Comparison of ENCODE assay signal across 20 cellular contexts in genomic region chr17:82843904-82844640, GRCh38. TPM values are rescaled to one million over a fixed set of nuclear protein-coding genes. Genes with fewer than 3 reads are reported as not detected.
A peak's percentile ranks its signal among the peaks of the same experiment; 100 is the strongest.
DNase-seq lines count a peak whose midpoint lies in the region; ATAC-seq, FAIRE-seq and TF ChIP-seq lines count a peak whose summit lies in the region.
"Had no signal": no experiment of that assay in that cellular context is flagged by ENCODE, and none has a peak within 500 bp of the region (broad histone marks: within the 10 kb centered on the region; RNA-seq: fewer than 3 reads in every experiment).

No MANE protein-coding gene starts in this region.

- H3K27me3 Mint-ChIP-seq in activated CD4-positive, alpha-beta T cell treated with anti-CD3 and anti-CD28 coated beads, Interleukin-2, amount 10 ng/mL, durations not matched to agents 24 days and 14 days = no peaks in the 10 kb centered on the region
- H3K27me3 Mint-ChIP-seq: activated CD4-positive, alpha-beta memory T cell treated with anti-CD3 and anti-CD28 coated beads, Interleukin-2, amount 10 ng/mL, durations not matched to agents 7 days and 5 days had no signal

- no CpG with 5 or more reads among the region's 7 CpGs for WGBS in IMR-90 (ENCODE audit: extremely low coverage in 2 of 2, insufficient read length in 1 of 2), 2 experiments

- no peaks in the 10 kb centered on the region for H3K9me3 Mint-ChIP-seq in activated CD4-positive, alpha-beta T cell treated with anti-CD3 and anti-CD28 coated beads, Interleukin-2, amount 10 ng/mL, durations not matched to agents 24 days and 14 days
- H3K9me3 Mint-ChIP-seq: activated CD4-positive, alpha-beta memory T cell treated with anti-CD3 and anti-CD28 coated beads, Interleukin-2, amount 10 ng/mL, durations not matched to agents 7 days and 5 days had no signal

- in situ Hi-C loops in IMR-90 (cut with MboI; ENCODE audit: low sequenced_read_pairs) (no loop called here), GM13976 (cut with MboI; ENCODE audit: low sequenced_read_pairs, unreplicated experiment) (no loop called here)

- H2AFZ ChIP-seq in IMR-90 (replicated peaks; ENCODE audit: low read length, poor library complexity) (peak overlapping the region; percentile 41), endothelial cell of umbilical vein (ENCODE audit: low read depth, low read length) (no peak overlapping the region)

- H3K56ac ChIP-seq in IMR-90 (ENCODE audit: extremely low read depth, insufficient read depth, low read length) = no peak overlapping the region

- peaks cover 6% of the 10 kb centered on the region for H3K4me1 Mint-ChIP-seq in activated CD4-positive, alpha-beta T cell treated with anti-CD3 and anti-CD28 coated beads, Interleukin-2, amount 10 ng/mL, durations not matched to agents 24 days and 14 days

- H3K27ac ChIP-seq in IMR-90 (ENCODE audit: insufficient read depth, low read length) = no peak overlapping the region
- H3K27ac ChIP-seq in endothelial cell of umbilical vein (ENCODE audit: insufficient read depth, low read depth, low read length) = peak overlapping the region; percentile 16
- H3K27ac ChIP-seq in coronary artery = no peak overlapping the region
- H3K27ac ChIP-seq: BLaER1 treated with 17β-estradiol and CSF1 and Interleukin-3, amounts not matched to agents 10 nM and 100 nM had no signal

- H3K4me3 Mint-ChIP-seq in activated CD4-positive, alpha-beta T cell treated with anti-CD3 and anti-CD28 coated beads, Interleukin-2, amount 10 ng/mL, durations not matched to agents 24 days and 14 days = no peak overlapping the region
- H3K4me3 Mint-ChIP-seq: activated CD4-positive, alpha-beta memory T cell treated with anti-CD3 and anti-CD28 coated beads, Interleukin-2, amount 10 ng/mL, durations not matched to agents 7 days and 5 days had no signal

- peak overlapping the region; percentile 3 for H3K27ac Mint-ChIP-seq in activated CD4-positive, alpha-beta T cell treated with anti-CD3 and anti-CD28 coated beads, Interleukin-2, amount 10 ng/mL, durations not matched to agents 24 days and 14 days
- H3K27ac Mint-ChIP-seq: activated CD4-positive, alpha-beta memory T cell treated with anti-CD3 and anti-CD28 coated beads, Interleukin-2, amount 10 ng/mL, durations not matched to agents 7 days and 5 days had no signal

- no peak overlapping the region for H4K5ac ChIP-seq in IMR-90 (ENCODE audit: low read depth, low read length)

- no peak overlapping the region for H3K4ac ChIP-seq in IMR-90 (ENCODE audit: low read depth, low read length)

- H2BK120ac ChIP-seq in IMR-90 (ENCODE audit: low read depth, low read length) = no peak overlapping the region

- no peaks in the 10 kb centered on the region for H3K9me3 ChIP-seq in IMR-90 (ENCODE audit: control insufficient read depth, insufficient read depth, low read length)
- no peaks in the 10 kb centered on the region for H3K9me3 ChIP-seq in endothelial cell of umbilical vein (replicated peaks; ENCODE audit: control insufficient read depth, insufficient read depth, low read length)
- H3K9me3 ChIP-seq: BLaER1 treated with 17β-estradiol and CSF1 and Interleukin-3, amounts not matched to agents 10 nM and 100 nM had no signal

- H3K79me2 ChIP-seq in endothelial cell of umbilical vein (ENCODE audit: control insufficient read depth, insufficient read depth, low read length) = peaks cover 35% of the 10 kb centered on the region

- H2BK5ac ChIP-seq in IMR-90 (ENCODE audit: low read depth, low read length, poor library complexity, severe bottlenecking) = no peak overlapping the region

- no peak overlapping the region for H4K91ac ChIP-seq in IMR-90 (ENCODE audit: insufficient read depth, low read depth, low read length)

- H3K4me3 ChIP-seq in IMR-90 (ENCODE audit: insufficient read depth, low read depth, low read length) = no peak overlapping the region
- H3K4me3 ChIP-seq in endothelial cell of umbilical vein (replicated peaks in 1 of 3; ENCODE audit: insufficient read depth in 1 of 3, low read depth in 1 of 3, low read length in 3 of 3) = no peak overlapping the region
- H3K4me3 ChIP-seq in coronary artery = no peak overlapping the region
- H3K4me3 ChIP-seq: BLaER1 treated with 17β-estradiol and CSF1 and Interleukin-3, amounts not matched to agents 10 nM and 100 nM; smooth muscle cell had no signal

- ATAC-seq in IMR-90 (ENCODE audit: low read depth) = no peak
- no peak for ATAC-seq in sciatic nerve
- ATAC-seq: Panc1 had no signal

- H3K9ac ChIP-seq in IMR-90 (ENCODE audit: low read depth, low read length) (no peak overlapping the region), endothelial cell of umbilical vein (replicated peaks; ENCODE audit: extremely low read depth, insufficient read depth, low read length) (no peak overlapping the region)
- H3K9ac ChIP-seq: BLaER1 treated with 17β-estradiol and CSF1 and Interleukin-3, amounts not matched to agents 10 nM and 100 nM had no signal

- no peak overlapping the region for H3K18ac ChIP-seq in IMR-90 (ENCODE audit: low read depth, low read length)

- no peak overlapping the region for H2BK20ac ChIP-seq in IMR-90 (ENCODE audit: low read depth, low read length)

- TF ChIP-seq RAD21 in IMR-90 (IDR thresholded peaks at IDR 0.05; ENCODE audit: low read length) = no peak

- H3K4me2 ChIP-seq in IMR-90 (ENCODE audit: low read depth, low read length) = no peak overlapping the region
- peak overlapping the region; percentile 88 for H3K4me2 ChIP-seq in endothelial cell of umbilical vein (ENCODE audit: insufficient read depth, low read length)
- H3K4me2 ChIP-seq: BLaER1 treated with 17β-estradiol and CSF1 and Interleukin-3, amounts not matched to agents 10 nM and 100 nM; smooth muscle cell had no signal

- TF ChIP-seq CTCF in IMR-90 (conservative IDR thresholded peaks at IDR 0.05; ENCODE audit: low read depth, low read length) (no peak), endothelial cell of umbilical vein (IDR thresholded peaks at IDR 0.05; ENCODE audit: extremely low read depth in 1 of 2, insufficient read depth in 1 of 2, low read depth in 1 of 2, low read length in 2 of 2) (no peak), coronary artery (IDR thresholded peaks at IDR 0.05) (no peak), GM13976 (IDR thresholded peaks at IDR 0.05; ENCODE audit: borderline replicate concordance, control extremely low read depth, extremely low read depth, insufficient read depth, missing control alignments) (no peak)

- BruUV-seq in IMR-90 (replicated peaks; lab: Mats Ljungman, UMichigan) = no TSS peak
- no TSS peak for BruUV-seq in endothelial cell of umbilical vein (replicated peaks; lab: Mats Ljungman, UMichigan)

- TF ChIP-seq POLR2A in IMR-90 (IDR thresholded peaks at IDR 0.05; ENCODE audit: low read depth, low read length) (no peak), endothelial cell of umbilical vein (IDR thresholded peaks at IDR 0.05; ENCODE audit: low read depth, low read length) (no peak)

- dilution Hi-C loops in IMR-90 (cut with HindIII; ENCODE audit: low sequenced_read_pairs, unreplicated experiment) = no loop called here
- dilution Hi-C loops in endothelial cell of umbilical vein (cut with MboI; ENCODE audit: extremely low pct_ligation_motif_present, low sequenced_read_pairs) = no loop called here

- CTCF ChIA-PET in IMR-90 (lab: Yijun Ruan, JAX) (interaction anchor here (0.6 to 1.5 kb wide), 2 partner anchors 9 to 175 kb away, joined by 3 to 7 read pairs; no protein-coding TSS in a partner anchor), endothelial cell of umbilical vein (lab: Charles Lee) (interaction anchor here (1.1 to 3.6 kb wide), 10 partner anchors 26 to 261 kb away, joined by 3 to 35 read pairs (median 6); no protein-coding TSS in a partner anchor)

- peaks cover 3% of the 10 kb centered on the region; the same call in 1 of the 2 replicates for H3K9me1 ChIP-seq in IMR-90 (ENCODE audit: insufficient read depth, low read length)
- no peaks in the 10 kb centered on the region for H3K9me1 ChIP-seq in endothelial cell of umbilical vein (replicated peaks; ENCODE audit: control insufficient read depth, extremely low read depth, insufficient read depth, low read length)

- no peak for DNase-seq in activated CD4-positive, alpha-beta T cell treated with anti-CD3 and anti-CD28 coated beads, Interleukin-2, amount 10 ng/mL, durations not matched to agents 24 days and 14 days
- no peak for DNase-seq in activated CD4-positive, alpha-beta T cell treated with anti-CD3 and anti-CD28 coated beads for 48 hours
- DNase-seq in IMR-90 (no peak), endothelial cell of umbilical vein (ENCODE audit: low read depth, low spot score) (no peak), sciatic nerve (ENCODE audit: low spot score) (peak; percentile 44), coronary artery (ENCODE audit: low spot score) (no peak), GM13976 (ENCODE audit: low spot score) (no peak)
- no peak for DNase-seq in stimulated activated naive CD4-positive, alpha-beta T cell (lab: John Stamatoyannopoulos, UW)
- DNase-seq: activated CD4-positive, alpha-beta memory T cell treated with anti-CD3 and anti-CD28 coated beads, Interleukin-2, amount 10 ng/mL, durations not matched to agents 7 days and 5 days; amygdala; central memory CD4-positive, alpha-beta T cell; DMS153; effector memory CD4-positive, alpha-beta T cell; hippocampal formation; kidney glomerular epithelial cell had no signal

- H2AK5ac ChIP-seq in IMR-90 (ENCODE audit: low read depth, low read length) = no peak overlapping the region

- H3K27me3 ChIP-seq in IMR-90 (ENCODE audit: control insufficient read depth, insufficient read depth, low read length) (no peaks in the 10 kb centered on the region), endothelial cell of umbilical vein (ENCODE audit: control insufficient read depth in 2 of 2, insufficient read depth in 2 of 2, low read length in 2 of 2) (no peaks in the 10 kb centered on the region)
- H3K27me3 ChIP-seq: BLaER1 treated with 17β-estradiol and CSF1 and Interleukin-3, amounts not matched to agents 10 nM and 100 nM had no signal

- H3K79me1 ChIP-seq in IMR-90 (ENCODE audit: low read depth in 1 of 2, low read length in 2 of 2) = peaks cover 0 to 4% of the 10 kb centered on the region in 2 experiments; a peak in 1 of 4 replicates

- H3K36me3 ChIP-seq in IMR-90 (ENCODE audit: control insufficient read depth, insufficient read depth, low read length) (no peaks in the 10 kb centered on the region), endothelial cell of umbilical vein (ENCODE audit: control insufficient read depth in 2 of 2, extremely low read depth in 1 of 2, insufficient read depth in 2 of 2, low read length in 2 of 2) (no peaks in the 10 kb centered on the region)

- H2BK15ac ChIP-seq in IMR-90 (ENCODE audit: low read depth, low read length) = no peak overlapping the region

- no peak overlapping the region for H4K8ac ChIP-seq in IMR-90 (ENCODE audit: low read depth in 2 of 2, low read length in 2 of 2)

- H3K4me1 ChIP-seq in IMR-90 (ENCODE audit: control insufficient read depth, insufficient read depth, low read length) = no peaks in the 10 kb centered on the region
- H3K4me1 ChIP-seq in endothelial cell of umbilical vein (ENCODE audit: control insufficient read depth, extremely low read depth, insufficient read depth, low read length) = peaks cover 26% of the 10 kb centered on the region

- no peak overlapping the region for H3K23ac ChIP-seq in IMR-90 (ENCODE audit: low read depth, low read length)

- H2AK9ac ChIP-seq in IMR-90 (replicated peaks; ENCODE audit: low read depth, low read length, poor library complexity) = no peak overlapping the region

- peak; percentile 76 for FAIRE-seq in endothelial cell of umbilical vein (lab: Jason Lieb, UNC)
- FAIRE-seq: A204.1 had no signal

- intact Hi-C loops in activated CD4-positive, alpha-beta T cell treated with anti-CD3 and anti-CD28 coated beads, Interleukin-2, amount 10 ng/mL, durations not matched to agents 24 days and 14 days (cut with micrococcal nuclease) = no loop called here
- intact Hi-C loops in IMR-90 (cut with micrococcal nuclease) = no loop called here
- intact Hi-C loops in endothelial cell of umbilical vein (cut with micrococcal nuclease) = loop anchor here (2.0 to 10.0 kb wide), 5 partner anchors 43 to 389 kb away; partner anchors contain the start of genes CYBC1 and NARF
- intact Hi-C loops in sciatic nerve (cut with DNase I) = no loop called here

- H3K14ac ChIP-seq in IMR-90 (replicated peaks; ENCODE audit: low read depth, low read length) = no peak overlapping the region

- POLR2A ChIA-PET in IMR-90 (lab: Charles Lee; ENCODE audit: unreplicated experiment) (no interaction called here), endothelial cell of umbilical vein (lab: Charles Lee) (interaction anchor here (0.6 to 1.5 kb wide), 3 partner anchors 25 to 62 kb away, joined by 3 to 4 read pairs (median 3); no protein-coding TSS in a partner anchor)

- H3K36me3 Mint-ChIP-seq in activated CD4-positive, alpha-beta T cell treated with anti-CD3 and anti-CD28 coated beads, Interleukin-2, amount 10 ng/mL, durations not matched to agents 24 days and 14 days (ENCODE audit: low read depth) = peaks cover 5% of the 10 kb centered on the region

- H4K20me1 ChIP-seq in IMR-90 (ENCODE audit: insufficient read depth, low read length) (no peaks in the 10 kb centered on the region), endothelial cell of umbilical vein (replicated peaks; ENCODE audit: control insufficient read depth, extremely low read depth, insufficient read depth, low read length) (no peaks in the 10 kb centered on the region)

RNA-seq across cellular contexts. Expression of gene ZNF750, which starts 4.2 kb away (rescaled TPM):
- not detected in 2 replicates for total RNA-seq in activated CD4-positive, alpha-beta T cell treated with anti-CD3 and anti-CD28 coated beads, Interleukin-2, amount 10 ng/mL, durations not matched to agents 24 days and 14 days
- total RNA-seq in IMR-90 (2012; rRNA removed) (not detected in 2 replicates), endothelial cell of umbilical vein (0.23 and 0.80 TPM in 2 replicates), sciatic nerve (not detected)
- polyA plus RNA-seq in IMR-90 (2012; rRNA removed) (not detected in 2 replicates), endothelial cell of umbilical vein (0.15 and 0.22 TPM in 2 replicates)
- polyA plus RNA-seq in IMR-90 (2012; cell fraction: cytosol; rRNA removed) = not detected in 2 replicates
- polyA plus RNA-seq in IMR-90 (2012; cell fraction: nucleus; rRNA removed; ENCODE audit: low replicate concordance) = 0.07 TPM in 1 of 2 replicates, not detected in the other
- polyA plus RNA-seq in endothelial cell of umbilical vein (2011; cell fraction: cytosol; rRNA removed) = 0.22 and 0.25 TPM in 2 replicates
- 0.84 and 1.1 TPM in 2 replicates for polyA plus RNA-seq in endothelial cell of umbilical vein (2011; cell fraction: nucleus; rRNA removed)
- 0.10 and 0.19 TPM in 2 replicates for polyA plus RNA-seq in endothelial cell of umbilical vein (2012)
- 0.34 TPM in 2 replicates for polyA minus RNA-seq in endothelial cell of umbilical vein
- polyA minus RNA-seq in endothelial cell of umbilical vein (2011; cell fraction: cytosol; rRNA and poly(A)+ RNA removed) = not detected
- polyA minus RNA-seq in endothelial cell of umbilical vein (2011; cell fraction: nucleus; rRNA and poly(A)+ RNA removed) = 0.19 TPM in 2 replicates
- total RNA-seq: activated CD4-positive, alpha-beta memory T cell treated with anti-CD3 and anti-CD28 coated beads, Interleukin-2, amount 10 ng/mL, durations not matched to agents 7 days and 5 days; osteocyte had no signal
